ENCODE assay signal across 12 cellular contexts in the genomic region with DNA sequence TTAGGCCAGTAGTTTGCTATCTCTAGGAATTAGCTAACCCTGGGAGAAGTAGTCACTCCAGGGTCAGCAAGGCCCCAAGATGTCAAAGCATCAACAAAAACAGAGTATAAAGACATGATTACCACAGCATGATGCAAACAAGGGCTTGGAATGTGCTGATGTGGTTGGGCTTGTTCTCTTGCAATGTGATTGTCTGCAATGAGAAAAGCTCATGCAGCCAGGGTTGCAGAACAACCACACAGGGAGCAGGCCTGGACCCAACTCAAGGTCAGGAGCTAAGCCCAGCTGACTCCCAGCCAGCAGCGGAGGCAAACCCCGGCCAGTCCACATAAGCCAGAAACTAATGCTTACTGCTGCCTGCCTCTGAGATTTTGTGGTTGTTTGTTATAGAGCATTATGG.
DNase-seq lines count a peak whose midpoint lies in the region; ATAC-seq and TF ChIP-seq lines count a peak whose summit lies in the region.
"Had no signal": no experiment of that assay in that cellular context is flagged by ENCODE, and none has a peak within 500 bp of the region (broad histone marks: within the 10 kb centered on the region; RNA-seq: fewer than 3 reads in every experiment).

No MANE protein-coding gene starts in this region.

- H3K36me3 Mint-ChIP-seq in HFFc6 (ENCODE audit: low read depth), result no peaks in the 10 kb centered on the region

- H3K36me3 ChIP-seq in left lung (no peaks in the 10 kb centered on the region), testis (ENCODE audit: low read depth, missing control alignments) (no peaks in the 10 kb centered on the region)
- H3K36me3 ChIP-seq: sigmoid colon had no signal

- ATAC-seq in left lung (peak; percentile 82), GM21619 (IDR thresholded peaks at IDR 0.05; ENCODE audit: unreplicated experiment) (no peak), HG02884 (IDR thresholded peaks at IDR 0.05; ENCODE audit: unreplicated experiment) (no peak)

- H3K4me1 Mint-ChIP-seq in HFFc6 (ENCODE audit: low read depth), result no peaks in the 10 kb centered on the region

- TF ChIP-seq CTCF in HFFc6 (IDR thresholded peaks at IDR 0.05) (no peak), left lung (IDR thresholded peaks at IDR 0.05) (no peak), testis (IDR thresholded peaks at IDR 0.05) (no peak)

- H3K27me3 ChIP-seq in left lung (no peaks in the 10 kb centered on the region), testis (no peaks in the 10 kb centered on the region)
- H3K27me3 ChIP-seq: sigmoid colon had no signal

- H3K9me3 ChIP-seq in left lung, result no peaks in the 10 kb centered on the region
- no peaks in the 10 kb centered on the region for H3K9me3 ChIP-seq in testis
- H3K9me3 ChIP-seq: sigmoid colon had no signal

- H3K27ac ChIP-seq in epithelial cell of prostate, result no peak overlapping the region
- no peak overlapping the region for H3K27ac ChIP-seq in left lung
- peak overlapping the region in 1 of 2 donors; percentile 63 for H3K27ac ChIP-seq in testis
- H3K27ac ChIP-seq: sigmoid colon had no signal

- H3K27ac Mint-ChIP-seq in HFFc6, result no peak overlapping the region

- TF ChIP-seq POLR2A in testis (IDR thresholded peaks at IDR 0.05), result no peak

- DNase-seq in HFFc6, result peak; percentile 24
- DNase-seq in epithelial cell of prostate (ENCODE audit: low read depth, low spot score), result peak; percentile 14
- peak; percentile 43 to 44 for DNase-seq in left lung
- DNase-seq in testis, result peak; percentile 93
- no peak for DNase-seq in HK-2 (ENCODE audit: unreplicated experiment)
- DNase-seq in KG1 (lab: John Stamatoyannopoulos, UW), result no peak
- DNase-seq: NCI-H1092 treated with DMSO at 0.1 percent for 48 hours; NK-92 treated with Interleukin-12 subunit alpha and Interleukin-12 subunit beta, amount 100 ng/mL, for 24 hours; sigmoid colon; T1000 had no signal

- intact Hi-C loops in left lung (cut with DNase I) (no loop called here), testis (cut with DNase I; ENCODE audit: low total_unique reads) (no loop called here)

- peaks cover under 1% of the 10 kb centered on the region for H3K27me3 Mint-ChIP-seq in HFFc6 (ENCODE audit: insufficient read depth)

- H3K9me3 Mint-ChIP-seq in HFFc6, result no peaks in the 10 kb centered on the region

- H3K4me1 ChIP-seq in left lung, result no peaks in the 10 kb centered on the region
- peaks cover 14% of the 10 kb centered on the region for H3K4me1 ChIP-seq in testis
- H3K4me1 ChIP-seq: sigmoid colon had no signal

- H3K4me3 Mint-ChIP-seq in HFFc6, result no peak overlapping the region

- WGBS in testis, 2 donors, result 25 to 27% methylated on average over 2 of the region's 2 CpGs

- H3K4me3 ChIP-seq in left lung (no peak overlapping the region), testis (no peak overlapping the region)
- H3K4me3 ChIP-seq: sigmoid colon had no signal

Comparison
In these comparisons a context has a peak if more than half of its experiments do, and no peak if none do; other contexts are left out.
1. DNase-seq: peak in HFFc6 (single experiment), epithelial cell of prostate (single experiment), left lung (2 of 2) and testis (single experiment); none in HK-2 (single experiment) and KG1 (single experiment).